Comparison of ENCODE assay signal across 15 cellular contexts in genomic region chr5:2007906-2008437, GRCh38.
A peak's percentile ranks its signal among the peaks of the same experiment; 100 is the strongest.
DNase-seq lines count a peak whose midpoint lies in the region; ATAC-seq, FAIRE-seq and TF ChIP-seq lines count a peak whose summit lies in the region.
"Had no signal": no experiment of that assay in that cellular context is flagged by ENCODE, and none has a peak within 500 bp of the region (broad histone marks: within the 10 kb centered on the region; RNA-seq: fewer than 3 reads in every experiment).

No MANE protein-coding gene starts in this region.

- 49 to 64% methylated on average over 9 to 29 of the region's 31 CpGs for WGBS in body of pancreas, 2 donors

- no peak for TF ChIP-seq POLR2A in body of pancreas (IDR thresholded peaks at IDR 0.05)
- no peak for TF ChIP-seq POLR2A in Peyer's patch (IDR thresholded peaks at IDR 0.05)

- no peaks in the 10 kb centered on the region for H3K36me3 Mint-ChIP-seq in mesothelial cell of epicardium
- H3K36me3 Mint-ChIP-seq in progenitor cell of endocrine pancreas (ENCODE audit: insufficient read depth) = no peaks in the 10 kb centered on the region

- H3K27me3 ChIP-seq in body of pancreas = no peaks in the 10 kb centered on the region
- no peaks in the 10 kb centered on the region for H3K27me3 ChIP-seq in Peyer's patch

- H3K27ac Mint-ChIP-seq in mesothelial cell of epicardium (peak overlapping the region; percentile 66), progenitor cell of endocrine pancreas (no peak overlapping the region)
- H3K27ac Mint-ChIP-seq: activated T-cell treated with anti-CD3 and anti-CD28 coated beads, Interleukin-2, amount 50 U/mL, for 24 hours had no signal

- no peaks in the 10 kb centered on the region for H3K36me3 ChIP-seq in body of pancreas (replicated peaks in 1 of 2; ENCODE audit: insufficient read depth in 1 of 2, low read depth in 2 of 2)
- H3K36me3 ChIP-seq in Peyer's patch = no peaks in the 10 kb centered on the region
- H3K36me3 ChIP-seq: BLaER1, SJSA1 had no signal

- H3K4me1 ChIP-seq in body of pancreas (no peaks in the 10 kb centered on the region), Peyer's patch (no peaks in the 10 kb centered on the region)
- H3K4me1 ChIP-seq: SJSA1 had no signal

- intact Hi-C loops in body of pancreas (cut with DNase I) = no loop called here
- intact Hi-C loops in cardiac septum (cut with DNase I) = no loop called here

- no peak overlapping the region for H3K27ac ChIP-seq in body of pancreas
- no peak overlapping the region for H3K27ac ChIP-seq in Peyer's patch
- H3K27ac ChIP-seq: BLaER1, SJSA1 had no signal

- H3K4me3 ChIP-seq in body of pancreas (no peak overlapping the region), Peyer's patch (no peak overlapping the region)
- H3K4me3 ChIP-seq: BLaER1, SJSA1 had no signal

- H3K4me3 Mint-ChIP-seq in mesothelial cell of epicardium (peak overlapping the region; percentile 28), progenitor cell of endocrine pancreas (ENCODE audit: low read depth) (no peak overlapping the region)
- H3K4me3 Mint-ChIP-seq: activated T-cell treated with anti-CD3 and anti-CD28 coated beads, Interleukin-2, amount 50 U/mL, for 24 hours; central memory CD8-positive, alpha-beta T cell had no signal

- H3K9me3 Mint-ChIP-seq in mesothelial cell of epicardium (no peaks in the 10 kb centered on the region), progenitor cell of endocrine pancreas (ENCODE audit: low read depth) (no peaks in the 10 kb centered on the region)
- H3K9me3 Mint-ChIP-seq: activated T-cell treated with anti-CD3 and anti-CD28 coated beads, Interleukin-2, amount 50 U/mL, for 24 hours; central memory CD8-positive, alpha-beta T cell had no signal

- TF ChIP-seq CTCF in body of pancreas (IDR thresholded peaks at IDR 0.05) (no peak), mesothelial cell of epicardium (IDR thresholded peaks at IDR 0.05; ENCODE audit: unreplicated experiment) (no peak), progenitor cell of endocrine pancreas (IDR thresholded peaks at IDR 0.05; ENCODE audit: unreplicated experiment) (no peak), Peyer's patch (IDR thresholded peaks at IDR 0.05) (no peak)

- H3K4me1 Mint-ChIP-seq in mesothelial cell of epicardium (peaks cover 18% of the 10 kb centered on the region), progenitor cell of endocrine pancreas (ENCODE audit: low read depth) (peaks cover 3% of the 10 kb centered on the region)
- H3K4me1 Mint-ChIP-seq: central memory CD8-positive, alpha-beta T cell had no signal

- H3K27me3 Mint-ChIP-seq in mesothelial cell of epicardium (ENCODE audit: low read depth) (peaks cover 39% of the 10 kb centered on the region), progenitor cell of endocrine pancreas (peaks cover 57% of the 10 kb centered on the region)

- FAIRE-seq in urothelium cell line (lab: Jason Lieb, UNC) = no peak
- FAIRE-seq: endometrium, kidney had no signal

- H3K9me3 ChIP-seq in body of pancreas = no peaks in the 10 kb centered on the region
- H3K9me3 ChIP-seq in Peyer's patch = no peaks in the 10 kb centered on the region
- H3K9me3 ChIP-seq: BLaER1, SJSA1 had no signal

- ATAC-seq in body of pancreas = peak; percentile 58

- DNase-seq in body of pancreas (peak in 2 of 4 donors; percentile 18 to 21), cardiac septum (ENCODE audit: low spot score) (peak; percentile 73), mesothelial cell of epicardium (ENCODE audit: low spot score in 2 of 2, unreplicated experiment in 2 of 2) (no peak), urothelium cell line (ENCODE audit: low spot score) (peak; percentile 57), progenitor cell of endocrine pancreas (ENCODE audit: low spot score, unreplicated experiment) (no peak), Peyer's patch (no peak)
- no peak for DNase-seq in activated CD4-positive, alpha-beta T cell treated with anti-CD3 and anti-CD28 coated beads, Interleukin-2, amount 50 U/mL, for 1 hour
- DNase-seq: activated T-cell treated with anti-CD3 and anti-CD28 coated beads, Interleukin-2, amount 50 U/mL, for 24 hours; Kasumi-1; kidney; NCI-H446 treated with DMSO at 0.1 percent for 48 hours had no signal

Comparison
In these comparisons a context has a peak if more than half of its experiments do, and no peak if none do; other contexts are left out.
1. DNase-seq: peak in cardiac septum (single experiment) and urothelium cell line (single experiment); none in mesothelial cell of epicardium (0 of 2), progenitor cell of endocrine pancreas (single experiment), activated CD4-positive, alpha-beta T cell treated with anti-CD3 and anti-CD28 coated beads, Interleukin-2, amount 50 U/mL, for 1 hour (single experiment) and Peyer's patch (0 of 3).